In genomic region chr3:193168911-193169310, GRCh38 we compare ENCODE assay signal across 26 cellular contexts.
"Had no signal": no experiment of that assay in that cellular context is flagged by ENCODE, and none has a peak within 500 bp of the region (broad histone marks: within the 10 kb centered on the region; RNA-seq: fewer than 3 reads in every experiment).

No MANE protein-coding gene starts in this region.

- H3K9me3 ChIP-seq: breast epithelium, esophagus muscularis mucosa, left lung, lower lobe of right lung, thoracic aorta had no signal

- H3K4me3 ChIP-seq: breast epithelium, esophagus muscularis mucosa, left lung, lower lobe of right lung, skin epidermis, thoracic aorta had no signal

- ATAC-seq: activated naive CD4-positive, alpha-beta T cell treated with anti-CD3 and anti-CD28 coated beads, Interleukin-2, amount 50 U/mL, for 72 hours; activated T-helper 17 cell treated with anti-CD3 and anti-CD28 coated beads, Interleukin-2, amount 50 U/mL, for 72 hours; foreskin keratinocyte; left lung; lower lobe of right lung; naive thymus-derived CD8-positive, alpha-beta T cell; sciatic nerve; stimulated activated naive CD8-positive, alpha-beta T cell treated with anti-CD3 and anti-CD28 coated beads, Interleukin-15, Interleukin-2, amounts not matched to agents 100 U/mL and 50 U/mL, for 24 hours; WTC11 had no signal

- H3K27me3 ChIP-seq: breast epithelium, esophagus muscularis mucosa, foreskin keratinocyte had no signal

- H3K27ac ChIP-seq: breast epithelium, esophagus muscularis mucosa, foreskin keratinocyte, left lung, lower lobe of right lung, skin epidermis, thoracic aorta had no signal

- H3K36me3 ChIP-seq: breast epithelium, esophagus muscularis mucosa, left lung, lower lobe of right lung, thoracic aorta had no signal

- DNase-seq: activated CD4-positive, alpha-beta memory T cell treated with anti-CD3 and anti-CD28 coated beads, Interleukin-2, amount 10 ng/mL, durations not matched to agents 7 days and 5 days; activated CD4-positive, alpha-beta T cell treated with anti-CD3 and anti-CD28 coated beads for 1 hour; activated CD4-positive, alpha-beta T cell treated with anti-CD3 and anti-CD28 coated beads, Interleukin-2, amount 10 ng/mL, durations not matched to agents 7 days and 5 days; activated CD8-positive, alpha-beta memory T cell treated with anti-CD3 and anti-CD28 coated beads, Interleukin-2, amount 50 U/mL, for 48 hours; activated naive CD4-positive, alpha-beta T cell; activated T-cell treated with anti-CD3 and anti-CD28 coated beads, Interleukin-2, amount 50 U/mL, for 24 hours; central memory CD4-positive, alpha-beta T cell; foreskin keratinocyte; kidney glomerular epithelial cell; left lung; lower lobe of right lung; mesenchymal stem cell; naive thymus-derived CD8-positive, alpha-beta T cell; stimulated activated CD4-positive, alpha-beta T cell treated with anti-CD3 and anti-CD28 coated beads, Interleukin-12 subunit alpha, Interleukin-12 subunit beta, amount 100 ng/mL, for 4 hours; stimulated activated CD4-positive, alpha-beta T cell treated with anti-CD3 and anti-CD28 coated beads, Interleukin-4, amount 100 ng/mL, for 1 hour; stimulated activated naive CD8-positive, alpha-beta T cell treated with anti-CD3 and anti-CD28 coated beads, Interleukin-15, Interleukin-2, amounts not matched to agents 100 U/mL and 50 U/mL, for 24 hours; T1000; trophoblast cell had no signal
